ENCODE assay signal across 1 cellular context in genomic region chr2:24955232-24955631, GRCh38.
TF ChIP-seq lines count a peak whose summit lies in the region.

No MANE protein-coding gene starts in this region.

TF ChIP-seq in GM12878, 131 proteins besides CTCF, POLR2A, EP300 and RAD21:
- TF ChIP-seq SMARCA5 (IDR thresholded peaks at IDR 0.05) (no peak), CBX5 (IDR thresholded peaks at IDR 0.05; ENCODE audit: low read depth) (0 out of 2 replicates have a peak, but pooled peaks have one; percentile 19)
